In the genomic region with DNA sequence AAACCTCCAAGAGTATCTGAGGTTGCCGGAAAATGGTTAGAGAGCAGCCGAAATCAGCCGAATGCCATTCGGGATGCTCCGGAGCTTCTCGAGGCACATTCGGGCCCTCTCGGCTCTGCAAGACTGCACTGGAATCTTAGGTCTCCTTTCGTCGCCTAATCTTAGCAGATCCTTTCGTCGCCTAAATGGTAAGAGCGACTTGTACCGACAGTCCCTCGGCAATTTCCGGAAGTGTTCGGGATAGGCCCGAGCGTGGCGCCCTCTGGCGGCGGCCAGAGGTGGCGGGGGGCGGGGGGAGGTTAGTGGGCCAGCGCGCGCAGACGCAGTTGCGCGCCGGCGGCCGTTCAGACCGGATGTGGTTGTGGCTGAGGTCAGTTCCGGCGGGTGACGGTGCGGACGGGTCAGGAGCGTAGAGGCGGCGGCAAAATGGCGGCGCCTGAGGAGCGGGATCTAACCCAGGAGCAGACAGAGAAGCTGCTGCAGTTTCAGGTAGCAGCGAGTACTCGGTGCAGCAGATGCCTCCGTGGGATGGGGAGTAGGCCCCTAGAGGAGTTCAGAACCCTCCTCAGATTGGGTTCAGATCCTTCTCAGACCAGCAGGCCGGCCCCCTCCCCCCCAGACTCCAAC, we compare ENCODE assay signal across 8 cellular contexts. TPM values are rescaled to one million over a fixed set of nuclear protein-coding genes. Genes with fewer than 3 reads are reported as not detected.
A peak's percentile ranks its signal among the peaks of the same experiment; 100 is the strongest.
DNase-seq lines count a peak whose midpoint lies in the region; ATAC-seq, FAIRE-seq and TF ChIP-seq lines count a peak whose summit lies in the region.

A gene with protein sequence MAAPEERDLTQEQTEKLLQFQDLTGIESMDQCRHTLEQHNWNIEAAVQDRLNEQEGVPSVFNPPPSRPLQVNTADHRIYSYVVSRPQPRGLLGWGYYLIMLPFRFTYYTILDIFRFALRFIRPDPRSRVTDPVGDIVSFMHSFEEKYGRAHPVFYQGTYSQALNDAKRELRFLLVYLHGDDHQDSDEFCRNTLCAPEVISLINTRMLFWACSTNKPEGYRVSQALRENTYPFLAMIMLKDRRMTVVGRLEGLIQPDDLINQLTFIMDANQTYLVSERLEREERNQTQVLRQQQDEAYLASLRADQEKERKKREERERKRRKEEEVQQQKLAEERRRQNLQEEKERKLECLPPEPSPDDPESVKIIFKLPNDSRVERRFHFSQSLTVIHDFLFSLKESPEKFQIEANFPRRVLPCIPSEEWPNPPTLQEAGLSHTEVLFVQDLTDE (plus strand): TSS at position 404 of the 627 bp plus-strand sequence. CDS start 23 bp downstream, at position 427.

- H3K27me3 ChIP-seq in body of pancreas, result no peaks in the 10 kb centered on the region

- intact Hi-C loops in body of pancreas (cut with DNase I), result no loop called here
- intact Hi-C loops in sciatic nerve (cut with DNase I), result no loop called here

- WGBS in A549 (ENCODE audit: missing lambda C conversion rate), result 1% methylated on average over 10 of the region's 49 CpGs
- WGBS in body of pancreas, 2 donors, result 0% methylated on average over 2 to 49 of the region's 49 CpGs

- TF ChIP-seq CTCF in A549 (IDR thresholded peaks at IDR 0.05) (peak; percentile 96), body of pancreas (IDR thresholded peaks at IDR 0.05) (peak; percentile 98 to 100 (median 99))

- H3K4me2 ChIP-seq in A549, result peak within 1 kb of the TSS; percentile 98

- TF ChIP-seq EP300 in A549 (IDR thresholded peaks at IDR 0.05), result no peak

- CTCF ChIA-PET in A549 (lab: Yijun Ruan, JAX), result interaction anchor here (0.7 to 3.0 kb wide), 51 partner anchors 10 to 718 kb away, joined by 3 to 34 read pairs (median 7); a partner anchor contains a TSS

- FAIRE-seq in A549 (lab: Jason Lieb, UNC) (no peak), TTC549 (lab: Jason Lieb, UNC) (peak; percentile 88)

- H3K4me1 ChIP-seq in A549 (peaks cover 24% of the 10 kb centered on the region), body of pancreas (peaks cover 36% of the 10 kb centered on the region)

- H3K27ac ChIP-seq in A549, result peak within 1 kb of the TSS; percentile 96
- peak within 1 kb of the TSS; percentile 87 to 96 (median 92) for H3K27ac ChIP-seq in body of pancreas

- H3K9me3 ChIP-seq in A549, result no peaks in the 10 kb centered on the region
- no peaks in the 10 kb centered on the region for H3K9me3 ChIP-seq in body of pancreas

- no peaks in the 10 kb centered on the region for H3K36me3 ChIP-seq in body of pancreas (replicated peaks in 1 of 2; ENCODE audit: insufficient read depth in 1 of 2, low read depth in 2 of 2)

- TF ChIP-seq POLR2A in A549 (IDR thresholded peaks at IDR 0.05; ENCODE audit: low read length) (peak; percentile 83), GM18526 (IDR thresholded peaks at IDR 0.05; ENCODE audit: extremely low read depth, insufficient read length) (peak; percentile 83), body of pancreas (IDR thresholded peaks at IDR 0.05) (peak; percentile 92 to 94 (median 93))

- ATAC-seq in A549 (peak; percentile 95 to 97), HG03066 (IDR thresholded peaks at IDR 0.05; ENCODE audit: low read depth, unreplicated experiment) (peak; percentile 93), body of pancreas (peak; percentile 95), sciatic nerve (peak; percentile 98)

- H3K4me3 ChIP-seq in A549, result peak within 1 kb of the TSS; percentile 83
- peak within 1 kb of the TSS; percentile 74 to 78 for H3K4me3 ChIP-seq in body of pancreas

- DNase-seq in A549 (ENCODE audit: low read depth in 1 of 2, low spot score in 1 of 2), result peak; percentile 99
- peak; percentile 85 for DNase-seq in NCI-H2107 treated with DMSO at 0.1 percent for 48 hours (lab: John Stamatoyannopoulos, UW; ENCODE audit: unreplicated experiment)
- DNase-seq in body of pancreas, result peak; percentile 96 to 97 (median 97)
- DNase-seq in iPS DF 19.7 (ENCODE audit: low read depth, low spot score), result peak; percentile 97
- DNase-seq in sciatic nerve (ENCODE audit: low spot score), result peak; percentile 98

- TF ChIP-seq RAD21 in A549 (conservative IDR thresholded peaks at IDR 0.05 in 1 of 2, IDR thresholded peaks at IDR 0.05 in 1 of 2), result peak in 1 of 2 experiments; percentile 28; a peak in 2 of 5 replicates

- POLR2A ChIA-PET in A549 (lab: Yijun Ruan, JAX), result interaction anchor here (0.6 to 2.3 kb wide), 18 partner anchors 8 to 199 kb away, joined by 3 to 16 read pairs (median 4); a partner anchor contains a TSS

TF ChIP-seq in A549, 52 proteins besides CTCF, POLR2A, EP300 and RAD21:
- TF ChIP-seq KDM5A (IDR thresholded peaks at IDR 0.05) (peak; percentile 84), SMC3 (IDR thresholded peaks at IDR 0.05) (peak; percentile 60), JUN (IDR thresholded peaks at IDR 0.05) (peak; percentile 54 to 80; a peak in 2 of 5 replicates), PHF8 (IDR thresholded peaks at IDR 0.05; ENCODE audit: borderline replicate concordance, low read depth) (peak; percentile 74; the same call in 1 of the 2 replicates), MAZ (IDR thresholded peaks at IDR 0.05; ENCODE audit: borderline replicate concordance, low read depth, low read length) (peak; percentile 91), ZSCAN20 (CRISPR knock-in tag; IDR thresholded peaks at IDR 0.05) (no peak)
- TF ChIP-seq, protein P1, sequence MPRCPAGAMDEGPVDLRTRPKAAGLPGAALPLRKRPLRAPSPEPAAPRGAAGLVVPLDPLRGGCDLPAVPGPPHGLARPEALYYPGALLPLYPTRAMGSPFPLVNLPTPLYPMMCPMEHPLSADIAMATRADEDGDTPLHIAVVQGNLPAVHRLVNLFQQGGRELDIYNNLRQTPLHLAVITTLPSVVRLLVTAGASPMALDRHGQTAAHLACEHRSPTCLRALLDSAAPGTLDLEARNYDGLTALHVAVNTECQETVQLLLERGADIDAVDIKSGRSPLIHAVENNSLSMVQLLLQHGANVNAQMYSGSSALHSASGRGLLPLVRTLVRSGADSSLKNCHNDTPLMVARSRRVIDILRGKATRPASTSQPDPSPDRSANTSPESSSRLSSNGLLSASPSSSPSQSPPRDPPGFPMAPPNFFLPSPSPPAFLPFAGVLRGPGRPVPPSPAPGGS (IDR thresholded peaks at IDR 0.05), result peak; percentile 68; the same call in 2 of the 3 replicates
- TF ChIP-seq, protein P2, sequence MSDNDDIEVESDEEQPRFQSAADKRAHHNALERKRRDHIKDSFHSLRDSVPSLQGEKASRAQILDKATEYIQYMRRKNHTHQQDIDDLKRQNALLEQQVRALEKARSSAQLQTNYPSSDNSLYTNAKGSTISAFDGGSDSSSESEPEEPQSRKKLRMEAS (IDR thresholded peaks at IDR 0.05), result no peak

RNA-seq across cellular contexts. Expression of the gene that starts here (rescaled TPM):
- polyA plus RNA-seq in A549 (2011; rRNA removed) (90.3 and 90.6 TPM in 2 replicates), A549 (2017; fragmentation: RNase III; extraction: RNeasy Plus Mini Kit Qiagen cat#74134 plus additional on column Dnase treatment) (42.4 to 43.6 TPM (median 42.5 TPM) in 3 replicates)
- polyA plus RNA-seq in A549 (2012; cell fraction: cytosol; rRNA removed), result 19.1 and 24.3 TPM in 2 replicates
- 19.7 and 28.6 TPM in 2 replicates for polyA plus RNA-seq in A549 (2012; cell fraction: nucleus; rRNA removed)
- 69.9 and 76.2 TPM in 2 replicates for polyA minus RNA-seq in A549 (2011; rRNA and poly(A)+ RNA removed)
- total RNA-seq in body of pancreas (10 to 100 TPM; 15.8 to 44.2 TPM), sciatic nerve (35.6 TPM)

Comparison
In these comparisons a context has a peak if more than half of its experiments do, and no peak if none do; other contexts are left out.
1. Peak in every context shown above with its lines: DNase-seq, ATAC-seq, H3K4me3 ChIP-seq and H3K27ac ChIP-seq.